8 cellular contexts compared by ENCODE assay signal in genomic region chr1:200184196-200184595, GRCh38.
DNase-seq lines count a peak whose midpoint lies in the region; ATAC-seq and TF ChIP-seq lines count a peak whose summit lies in the region.

No MANE protein-coding gene starts in this region.

- in situ Hi-C loops in GM23248 (cut with MboI): no loop called here

- peak overlapping the region; percentile 39 for H3K27ac ChIP-seq in GM23248

- H3K9me3 ChIP-seq in GM23248 (ENCODE audit: low read depth): no peaks in the 10 kb centered on the region

- DNase-seq in GM23248 (peak; percentile 93), NCI-H345 (lab: John Stamatoyannopoulos, UW) (peak; percentile 92), cardiac fibroblast (ENCODE audit: low read depth in 2 of 2) (peak; percentile 79 to 88), midbrain (lab: John Stamatoyannopoulos, UW) (peak; percentile 47), NCI-H146 (lab: John Stamatoyannopoulos, UW) (no peak)

- ATAC-seq in GM18502 (IDR thresholded peaks at IDR 0.05; ENCODE audit: poor library complexity, unreplicated experiment): no peak
- no peak for ATAC-seq in GM19035 (IDR thresholded peaks at IDR 0.05; ENCODE audit: unreplicated experiment)
- no peak for ATAC-seq in GM18498 (IDR thresholded peaks at IDR 0.05; ENCODE audit: unreplicated experiment)

- no peaks in the 10 kb centered on the region for H4K20me1 ChIP-seq in GM23248 (ENCODE audit: insufficient read depth)

- H2AFZ ChIP-seq in GM23248: peak overlapping the region; percentile 4; the same call in 1 of the 2 replicates

- 26 to 32% methylated on average over 4 of the region's 4 CpGs for WGBS in GM23248 (ENCODE audit: low coverage in 1 of 2, low lambda C conversion rate in 2 of 2, missing lambda C conversion rate in 2 of 2), 2 experiments

- no peak for TF ChIP-seq CTCF in cardiac fibroblast (IDR thresholded peaks at IDR 0.05; ENCODE audit: low read depth, low read length)

- no peaks in the 10 kb centered on the region for H3K9me2 ChIP-seq in GM23248 (ENCODE audit: insufficient read depth)

- no peaks in the 10 kb centered on the region for H3K36me3 ChIP-seq in GM23248 (ENCODE audit: low read depth)

- no peak overlapping the region for H3K9ac ChIP-seq in GM23248

- peak overlapping the region; percentile 5 for H3K4me2 ChIP-seq in GM23248 (ENCODE audit: unreplicated experiment)

- no peaks in the 10 kb centered on the region for H3K79me2 ChIP-seq in GM23248 (ENCODE audit: insufficient read depth)

- H3K4me1 ChIP-seq in GM23248 (ENCODE audit: insufficient read depth): peaks cover 36% of the 10 kb centered on the region

- peaks cover 30% of the 10 kb centered on the region for H3F3A ChIP-seq in GM23248 (ENCODE audit: insufficient read depth)

- no peak overlapping the region for H3K4me3 ChIP-seq in GM23248
- no peak overlapping the region for H3K4me3 ChIP-seq in cardiac fibroblast (replicated peaks in 1 of 2; ENCODE audit: low read depth in 2 of 2, low read length in 2 of 2)

- H3K27me3 ChIP-seq in GM23248 (replicated peaks; ENCODE audit: insufficient read depth): no peaks in the 10 kb centered on the region
